Comparison of ENCODE assay signal across 1 cellular context in genomic region chr1:55255901-55256300, GRCh38.
TF ChIP-seq lines count a peak whose summit lies in the region.

No MANE protein-coding gene starts in this region.

TF ChIP-seq in GM12878, 131 proteins besides CTCF, POLR2A, EP300 and RAD21 (continued from another document):
- no peak for TF ChIP-seq PRDM15 (CRISPR knock-in tag; IDR thresholded peaks at IDR 0.05)
- TF ChIP-seq ZBED1 (IDR thresholded peaks at IDR 0.05; ENCODE audit: borderline replicate concordance) = no peak
- TF ChIP-seq JUNB (IDR thresholded peaks at IDR 0.05) = peak; percentile 21
- TF ChIP-seq ATF3 (IDR thresholded peaks at IDR 0.05; ENCODE audit: borderline replicate concordance, extremely low read depth, low read depth, low read length) = no peak
- TF ChIP-seq CUX1 (IDR thresholded peaks at IDR 0.05; ENCODE audit: insufficient replicate concordance, low read depth, low read length) = no peak
- no peak for TF ChIP-seq PAX8 (IDR thresholded peaks at IDR 0.05)
- no peak for TF ChIP-seq TARDBP (IDR thresholded peaks at IDR 0.05; ENCODE audit: borderline replicate concordance)
- no peak for TF ChIP-seq KDM1A (IDR thresholded peaks at IDR 0.05; ENCODE audit: borderline replicate concordance)
- no peak for TF ChIP-seq POLR2AphosphoS5 (IDR thresholded peaks at IDR 0.05; ENCODE audit: low read length)
- TF ChIP-seq ZBTB33 (IDR thresholded peaks at IDR 0.05) = no peak
- TF ChIP-seq ZNF384 (IDR thresholded peaks at IDR 0.05; ENCODE audit: borderline replicate concordance, low read depth, low read length) = no peak
- TF ChIP-seq NFXL1 (IDR thresholded peaks at IDR 0.05; ENCODE audit: borderline replicate concordance) = no peak
- no peak for TF ChIP-seq RAD51 (IDR thresholded peaks at IDR 0.05)
- TF ChIP-seq MEF2A (IDR thresholded peaks at IDR 0.05; ENCODE audit: insufficient read depth, low read depth, low read length) = peak; percentile 45; the same call in 1 of the 2 replicates
- no peak for TF ChIP-seq USF1 (IDR thresholded peaks at IDR 0.05; ENCODE audit: borderline replicate concordance, extremely low read length, insufficient read depth, low read depth, low read length)
- TF ChIP-seq SMAD1 (IDR thresholded peaks at IDR 0.05; ENCODE audit: low read depth, partially characterized antibody) = no peak
- no peak for TF ChIP-seq E2F8 (IDR thresholded peaks at IDR 0.05; ENCODE audit: low read depth, partially characterized antibody)
- TF ChIP-seq YY1 (IDR thresholded peaks at IDR 0.05; ENCODE audit: low read depth, low read length) = no peak
- TF ChIP-seq ZNF622 (IDR thresholded peaks at IDR 0.05) = no peak
- no peak for TF ChIP-seq TCF7 (IDR thresholded peaks at IDR 0.05; ENCODE audit: borderline replicate concordance)
- TF ChIP-seq TAF1 (IDR thresholded peaks at IDR 0.05; ENCODE audit: borderline replicate concordance, low read depth, low read length) = no peak
- TF ChIP-seq MTA3 (IDR thresholded peaks at IDR 0.05; ENCODE audit: borderline replicate concordance, low read length) = no peak
- no peak for TF ChIP-seq ZBTB11 (CRISPR knock-in tag; IDR thresholded peaks at IDR 0.05)
- peak; percentile 40; the same call in 1 of the 2 replicates for TF ChIP-seq RUNX3 (IDR thresholded peaks at IDR 0.05; ENCODE audit: low read length)
- TF ChIP-seq NFIC (IDR thresholded peaks at IDR 0.05; ENCODE audit: low read depth, low read length) = no peak
- TF ChIP-seq TCF3 (IDR thresholded peaks at IDR 0.05; ENCODE audit: borderline replicate concordance, insufficient read depth, low read depth, low read length) = no peak
- no peak for TF ChIP-seq DPF2 (IDR thresholded peaks at IDR 0.05)
- 0 out of 2 replicates have a peak, but pooled peaks have one; percentile 35 for TF ChIP-seq CREB1 (IDR thresholded peaks at IDR 0.05; ENCODE audit: low read depth)
- no peak for TF ChIP-seq MYC (IDR thresholded peaks at IDR 0.05; ENCODE audit: insufficient read depth, insufficient read length, insufficient replicate concordance, low read length, severe bottlenecking)
- no peak for TF ChIP-seq ZNF24 (IDR thresholded peaks at IDR 0.05)
- no peak for TF ChIP-seq USF2 (IDR thresholded peaks at IDR 0.05; ENCODE audit: borderline replicate concordance, low read depth, low read length)
- TF ChIP-seq RFX5 (IDR thresholded peaks at IDR 0.05; ENCODE audit: low read depth, low read length) = no peak
- TF ChIP-seq ATF2 (IDR thresholded peaks at IDR 0.05; ENCODE audit: low read length) = peak; percentile 18; the same call in 1 of the 2 replicates
- no peak for TF ChIP-seq HDAC6 (IDR thresholded peaks at IDR 0.05; ENCODE audit: unreplicated experiment)
- TF ChIP-seq BRCA1 (IDR thresholded peaks at IDR 0.05; ENCODE audit: low read depth, low read length) = no peak
TF ChIP-seq in GM12878: peak in this region for 5.
